ENCODE assay signal across 9 cellular contexts in genomic region chr15:71800835-71801745, GRCh38.
DNase-seq lines count a peak whose midpoint lies in the region; ATAC-seq and TF ChIP-seq lines count a peak whose summit lies in the region.
"Had no signal": no experiment of that assay in that cellular context is flagged by ENCODE, and none has a peak within 500 bp of the region (broad histone marks: within the 10 kb centered on the region; RNA-seq: fewer than 3 reads in every experiment).

No MANE protein-coding gene starts in this region.

- H3K27me3 Mint-ChIP-seq in stimulated activated naive B cell treated with anti-CD40 and anti-IgM and Interleukin-4, amounts not matched to agents 10 μg/mL and 1 μg/mL and 100 μg/mL, for 72 hours: peaks cover 38 to 42% of the 10 kb centered on the region in 2 donors

- H3K36me3 Mint-ChIP-seq in stimulated activated naive B cell treated with anti-CD40 and anti-IgM and Interleukin-4, amounts not matched to agents 10 μg/mL and 1 μg/mL and 100 μg/mL, for 72 hours: no peaks in the 10 kb centered on the region

- peak; percentile 10 to 49 for DNase-seq in NCI-H446 (lab: John Stamatoyannopoulos, UW)
- DNase-seq in astrocyte of the hippocampus (ENCODE audit: low read depth, low spot score): peak; percentile 87
- peak; percentile 66 for DNase-seq in iPS-NIHi11 (ENCODE audit: low spot score)
- DNase-seq in stimulated activated naive B cell treated with anti-CD40 and anti-IgM and Interleukin-4, amounts not matched to agents 10 μg/mL and 1 μg/mL and 100 μg/mL, for 72 hours: no peak
- DNase-seq in cerebellar nuclear complex (lab: John Stamatoyannopoulos, UW): no peak

- ATAC-seq in GM18867 (IDR thresholded peaks at IDR 0.05; ENCODE audit: unreplicated experiment): peak; percentile 40
- ATAC-seq in stimulated activated naive B cell treated with anti-CD40 and anti-IgM and Interleukin-4, amounts not matched to agents 10 μg/mL and 1 μg/mL and 100 μg/mL, for 72 hours (replicated peaks): peak; percentile 51 to 66
- no peak for ATAC-seq in GM21723 (IDR thresholded peaks at IDR 0.05; ENCODE audit: unreplicated experiment)

- no peak overlapping the region for H3K4me3 Mint-ChIP-seq in stimulated activated naive B cell treated with anti-CD40 and anti-IgM and Interleukin-4, amounts not matched to agents 10 μg/mL and 1 μg/mL and 100 μg/mL, for 72 hours
- H3K4me3 Mint-ChIP-seq: memory B cell had no signal

- H3K27ac Mint-ChIP-seq in stimulated activated naive B cell treated with anti-CD40 and anti-IgM and Interleukin-4, amounts not matched to agents 10 μg/mL and 1 μg/mL and 100 μg/mL, for 72 hours: no peak overlapping the region
- H3K27ac Mint-ChIP-seq: memory B cell had no signal

- H3K27ac ChIP-seq in C4-2B: no peak overlapping the region

- peak; percentile 87 for TF ChIP-seq CTCF in C4-2B (conservative IDR thresholded peaks at IDR 0.05)

- peaks cover 0 to 4% of the 10 kb centered on the region in 2 donors for H3K9me3 Mint-ChIP-seq in stimulated activated naive B cell treated with anti-CD40 and anti-IgM and Interleukin-4, amounts not matched to agents 10 μg/mL and 1 μg/mL and 100 μg/mL, for 72 hours
- H3K9me3 Mint-ChIP-seq: memory B cell had no signal

- peaks cover 0 to 2% of the 10 kb centered on the region in 2 donors for H3K4me1 Mint-ChIP-seq in stimulated activated naive B cell treated with anti-CD40 and anti-IgM and Interleukin-4, amounts not matched to agents 10 μg/mL and 1 μg/mL and 100 μg/mL, for 72 hours

Comparison
In these comparisons a context has a peak if more than half of its experiments do, and no peak if none do; other contexts are left out.
1. DNase-seq: peak in NCI-H446 (2 of 2), astrocyte of the hippocampus (single experiment) and iPS-NIHi11 (single experiment); none in stimulated activated naive B cell treated with anti-CD40 and anti-IgM and Interleukin-4, amounts not matched to agents 10 μg/mL and 1 μg/mL and 100 μg/mL, for 72 hours (single experiment) and cerebellar nuclear complex (0 of 2).